29 cellular contexts compared by ENCODE assay signal in genomic region chr1:25649505-25650218, GRCh38. TPM values are rescaled to one million over a fixed set of nuclear protein-coding genes. Genes with fewer than 3 reads are reported as not detected.
DNase-seq lines count a peak whose midpoint lies in the region; ATAC-seq and TF ChIP-seq lines count a peak whose summit lies in the region.
"Had no signal": no experiment of that assay in that cellular context is flagged by ENCODE, and none has a peak within 500 bp of the region (broad histone marks: within the 10 kb centered on the region; RNA-seq: fewer than 3 reads in every experiment).

No MANE protein-coding gene starts in this region.

- 92 to 96% (median 95%) methylated on average over 10 of the region's 10 CpGs for WGBS in heart left ventricle, 4 donors
- WGBS in esophagus muscularis mucosa, result 88% methylated on average over 10 of the region's 10 CpGs

- H3K36me3 Mint-ChIP-seq in progenitor cell of endocrine pancreas (ENCODE audit: insufficient read depth), result no peaks in the 10 kb centered on the region
- peaks cover 44% of the 10 kb centered on the region for H3K36me3 Mint-ChIP-seq in activated naive CD4-positive, alpha-beta T cell treated with anti-CD3 and anti-CD28 coated beads, Interleukin-2, amount 10 ng/mL, durations not matched to agents 7 days and 5 days
- H3K36me3 Mint-ChIP-seq: mesothelial cell of epicardium, naive B cell had no signal

- ATAC-seq in heart left ventricle (no peak), HG03457 (IDR thresholded peaks at IDR 0.05; ENCODE audit: unreplicated experiment) (no peak)

- no peak overlapping the region for H3K4me3 ChIP-seq in cardiac muscle cell
- H3K4me3 ChIP-seq in heart left ventricle, result no peak overlapping the region
- no peak overlapping the region for H3K4me3 ChIP-seq in esophagus muscularis mucosa
- H3K4me3 ChIP-seq: GM12878, skin epidermis had no signal

- H3K27me3 Mint-ChIP-seq in progenitor cell of endocrine pancreas, result peaks cover 17% of the 10 kb centered on the region
- H3K27me3 Mint-ChIP-seq in activated naive CD4-positive, alpha-beta T cell treated with anti-CD3 and anti-CD28 coated beads, Interleukin-2, amount 10 ng/mL, durations not matched to agents 7 days and 5 days, result peaks cover 51% of the 10 kb centered on the region

- H3K9me3 Mint-ChIP-seq in progenitor cell of endocrine pancreas (ENCODE audit: low read depth), result no peaks in the 10 kb centered on the region
- H3K9me3 Mint-ChIP-seq in activated naive CD4-positive, alpha-beta T cell treated with anti-CD3 and anti-CD28 coated beads, Interleukin-2, amount 10 ng/mL, durations not matched to agents 7 days and 5 days, result no peaks in the 10 kb centered on the region
- H3K9me3 Mint-ChIP-seq: activated naive CD8-positive, alpha-beta T cell treated with anti-CD3 and anti-CD28 coated beads, Interleukin-2, amount 10 ng/mL, durations not matched to agents 7 days and 5 days; CD8-positive, alpha-beta memory T cell; mesothelial cell of epicardium; naive B cell had no signal

- intact Hi-C loops in heart left ventricle (cut with DNase I), result no loop called here
- intact Hi-C loops in esophagus muscularis mucosa (cut with DNase I), result no loop called here

- H3K27ac Mint-ChIP-seq in progenitor cell of endocrine pancreas, result no peak overlapping the region
- H3K27ac Mint-ChIP-seq in activated naive CD4-positive, alpha-beta T cell treated with anti-CD3 and anti-CD28 coated beads, Interleukin-2, amount 10 ng/mL, durations not matched to agents 7 days and 5 days, result no peak overlapping the region
- H3K27ac Mint-ChIP-seq: activated naive CD8-positive, alpha-beta T cell treated with anti-CD3 and anti-CD28 coated beads, Interleukin-2, amount 10 ng/mL, durations not matched to agents 7 days and 5 days; B cell; mesothelial cell of epicardium had no signal

- no peak for TF ChIP-seq CTCF in cardiac muscle cell (IDR thresholded peaks at IDR 0.05; ENCODE audit: low read depth, low read length)
- no peak for TF ChIP-seq CTCF in heart left ventricle (IDR thresholded peaks at IDR 0.05)
- TF ChIP-seq CTCF in esophagus muscularis mucosa (IDR thresholded peaks at IDR 0.05), result no peak
- TF ChIP-seq CTCF in progenitor cell of endocrine pancreas (IDR thresholded peaks at IDR 0.05; ENCODE audit: unreplicated experiment), result no peak

- no peak for TF ChIP-seq POLR2A in heart left ventricle (IDR thresholded peaks at IDR 0.05)
- TF ChIP-seq POLR2A in esophagus muscularis mucosa (IDR thresholded peaks at IDR 0.05; ENCODE audit: low read depth), result no peak

- H3K4me1 Mint-ChIP-seq in progenitor cell of endocrine pancreas (ENCODE audit: low read depth), result peaks cover 4% of the 10 kb centered on the region
- peaks cover 23% of the 10 kb centered on the region for H3K4me1 Mint-ChIP-seq in activated naive CD4-positive, alpha-beta T cell treated with anti-CD3 and anti-CD28 coated beads, Interleukin-2, amount 10 ng/mL, durations not matched to agents 7 days and 5 days
- H3K4me1 Mint-ChIP-seq: B cell, naive B cell had no signal

- CTCF ChIA-PET in activated naive CD4-positive, alpha-beta T cell treated with anti-CD3 and anti-CD28 coated beads, Interleukin-2, amount 10 ng/mL, durations not matched to agents 7 days and 5 days (lab: Charles Lee), result interaction anchor here (1.0 kb wide), 1 partner anchor 29 kb away, joined by 3 read pairs; no protein-coding TSS in a partner anchor

- DNase-seq in cardiac muscle cell (ENCODE audit: low read depth in 1 of 2, low spot score in 1 of 2) (no peak), heart left ventricle (no peak), esophagus muscularis mucosa (ENCODE audit: extremely low spot score) (peak; percentile 57), progenitor cell of endocrine pancreas (ENCODE audit: low spot score, unreplicated experiment) (peak; percentile 2), SKM-1 (lab: John Stamatoyannopoulos, UW; ENCODE audit: unreplicated experiment) (no peak)
- DNase-seq in activated naive CD4-positive, alpha-beta T cell treated with anti-CD3 and anti-CD28 coated beads, Interleukin-2, amount 10 ng/mL, durations not matched to agents 7 days and 5 days, result no peak
- DNase-seq: ACHN; activated CD4-positive, alpha-beta T cell treated with anti-CD3 and anti-CD28 coated beads, Interleukin-2, amount 50 U/mL, for 4 hours; activated gamma-delta T cell; activated naive CD8-positive, alpha-beta T cell treated with anti-CD3 and anti-CD28 coated beads, Interleukin-2, amount 10 ng/mL, durations not matched to agents 7 days and 5 days; activated T-cell treated with anti-CD3 and anti-CD28 coated beads for 4 hours; aorta; CD8-positive, alpha-beta memory T cell; cortex of kidney; DMS 273 treated with DMSO at 0.1 percent for 48 hours; KG1; naive B cell; NCI-H187; NCI-H446 treated with DMSO at 0.1 percent for 48 hours; occipital lobe; SIG-M5; stimulated activated naive CD4-positive, alpha-beta T cell; T1000 had no signal

- TF ChIP-seq EP300 in esophagus muscularis mucosa (IDR thresholded peaks at IDR 0.05), result no peak

- H3K27me3 ChIP-seq in cardiac muscle cell, result no peaks in the 10 kb centered on the region
- no peaks in the 10 kb centered on the region for H3K27me3 ChIP-seq in heart left ventricle
- H3K27me3 ChIP-seq in esophagus muscularis mucosa, result no peaks in the 10 kb centered on the region

- H3K4me1 ChIP-seq in cardiac muscle cell (ENCODE audit: low read depth) (peaks cover 28% of the 10 kb centered on the region), heart left ventricle (peaks cover 3 to 74% (median 26%) of the 10 kb centered on the region in 12 donors), esophagus muscularis mucosa (peaks cover 46 to 56% (median 54%) of the 10 kb centered on the region in 4 donors)

- H3K9me3 ChIP-seq in cardiac muscle cell (ENCODE audit: low read depth) (no peaks in the 10 kb centered on the region), heart left ventricle (no peaks in the 10 kb centered on the region), esophagus muscularis mucosa (no peaks in the 10 kb centered on the region)

- no peak overlapping the region for H3K4me3 Mint-ChIP-seq in progenitor cell of endocrine pancreas (ENCODE audit: low read depth)
- H3K4me3 Mint-ChIP-seq in activated naive CD4-positive, alpha-beta T cell treated with anti-CD3 and anti-CD28 coated beads, Interleukin-2, amount 10 ng/mL, durations not matched to agents 7 days and 5 days, result no peak overlapping the region
- H3K4me3 Mint-ChIP-seq: activated naive CD8-positive, alpha-beta T cell treated with anti-CD3 and anti-CD28 coated beads, Interleukin-2, amount 10 ng/mL, durations not matched to agents 7 days and 5 days; B cell; mesothelial cell of epicardium; naive B cell had no signal

- H3K27ac ChIP-seq in cardiac muscle cell (peak overlapping the region; percentile 50), heart left ventricle (no peak overlapping the region), esophagus muscularis mucosa (replicated peaks in 1 of 4) (peak overlapping the region; percentile 38 to 62 (median 52))
- H3K27ac ChIP-seq: skin epidermis had no signal

- H3K36me3 ChIP-seq in cardiac muscle cell, result no peaks in the 10 kb centered on the region
- H3K36me3 ChIP-seq in heart left ventricle, result peaks cover 0 to 13% (median 5%) of the 10 kb centered on the region in 9 donors
- peaks cover 0 to 17% (median 6%) of the 10 kb centered on the region in 4 donors for H3K36me3 ChIP-seq in esophagus muscularis mucosa

RNA-seq across cellular contexts. Expression of gene MAN1C1, which starts 33.1 kb away (rescaled TPM):
- total RNA-seq in cardiac muscle cell (85.7 and 118 TPM in 2 replicates), heart left ventricle (10 to 100 TPM; 10.5 to 25.7 (median 14.8) TPM), esophagus muscularis mucosa (10 to 100 TPM; 20.2 to 22.8 (median 20.7) TPM), progenitor cell of endocrine pancreas (4.8 and 5.1 TPM in 2 replicates)
- polyA plus RNA-seq in cardiac muscle cell (88.8 and 130 TPM in 2 replicates), heart left ventricle (10 to 100 TPM in 1 of 2 donors, 1 to 10 TPM in 1; 7.7 to 10.9 TPM)
- total RNA-seq: MCF 10A had no signal

Comparison
In these comparisons a context has a peak if more than half of its experiments do, and no peak if none do; other contexts are left out.
1. H3K27ac ChIP-seq: peak in cardiac muscle cell (single experiment) and esophagus muscularis mucosa (4 of 4); none in heart left ventricle (0 of 12).
2. DNase-seq: peak in esophagus muscularis mucosa (single experiment) and progenitor cell of endocrine pancreas (single experiment); none in cardiac muscle cell (0 of 2), heart left ventricle (0 of 5), SKM-1 (single experiment) and activated naive CD4-positive, alpha-beta T cell treated with anti-CD3 and anti-CD28 coated beads, Interleukin-2, amount 10 ng/mL, durations not matched to agents 7 days and 5 days (single experiment).